ENCODE assay signal across 2 cellular contexts in the genomic region with DNA sequence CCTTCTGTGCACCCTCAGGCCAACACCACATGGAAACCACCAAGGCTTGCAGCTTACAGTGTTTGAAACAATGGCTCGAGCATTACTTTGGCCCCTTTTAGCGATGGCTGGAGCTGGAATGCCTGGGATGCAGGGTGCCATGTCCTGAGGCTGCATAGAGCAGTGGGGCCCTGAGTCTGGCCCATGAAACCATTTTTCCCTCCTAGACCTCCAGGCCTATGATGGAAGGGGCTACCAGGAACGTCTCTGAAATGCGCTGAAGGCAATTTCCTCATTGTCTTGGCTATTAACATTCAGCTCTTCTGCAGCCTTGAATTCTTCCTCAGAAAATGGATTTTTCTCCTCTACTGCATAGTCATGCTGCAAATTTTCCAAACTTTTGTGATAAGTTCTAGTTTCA.
A peak's percentile ranks its signal among the peaks of the same experiment; 100 is the strongest.
TF ChIP-seq lines count a peak whose summit lies in the region.

No MANE protein-coding gene starts in this region.

TF ChIP-seq in HEK293, 187 proteins besides CTCF, POLR2A, EP300 and RAD21:
- no peak for TF ChIP-seq GLIS2 (tag by site-specific recombination; IDR thresholded peaks at IDR 0.05)
- TF ChIP-seq, protein P1, sequence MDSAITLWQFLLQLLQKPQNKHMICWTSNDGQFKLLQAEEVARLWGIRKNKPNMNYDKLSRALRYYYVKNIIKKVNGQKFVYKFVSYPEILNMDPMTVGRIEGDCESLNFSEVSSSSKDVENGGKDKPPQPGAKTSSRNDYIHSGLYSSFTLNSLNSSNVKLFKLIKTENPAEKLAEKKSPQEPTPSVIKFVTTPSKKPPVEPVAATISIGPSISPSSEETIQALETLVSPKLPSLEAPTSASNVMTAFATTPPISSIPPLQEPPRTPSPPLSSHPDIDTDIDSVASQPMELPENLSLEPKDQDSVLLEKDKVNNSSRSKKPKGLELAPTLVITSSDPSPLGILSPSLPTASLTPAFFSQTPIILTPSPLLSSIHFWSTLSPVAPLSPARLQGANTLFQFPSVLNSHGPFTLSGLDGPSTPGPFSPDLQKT (IDR thresholded peaks at IDR 0.05; ENCODE audit: borderline replicate concordance, low read depth, low read length) = no peak
- TF ChIP-seq GLIS1 (tag by site-specific recombination; IDR thresholded peaks at IDR 0.05) = no peak
- TF ChIP-seq ZNF585B (tag by site-specific recombination; IDR thresholded peaks at IDR 0.05) = peak; percentile 82

TF ChIP-seq in H1, 55 proteins besides CTCF, POLR2A, EP300 and RAD21:
- TF ChIP-seq NRF1 (IDR thresholded peaks at IDR 0.05; ENCODE audit: low read depth, low read length) (no peak), SIX5 (IDR thresholded peaks at IDR 0.05; ENCODE audit: low read depth, low read length) (no peak), YY1 (IDR thresholded peaks at IDR 0.05; ENCODE audit: low read depth, low read length) (no peak), CHD1 (IDR thresholded peaks at IDR 0.05; ENCODE audit: low read depth, low read length) (no peak), CBX5 (IDR thresholded peaks at IDR 0.05; ENCODE audit: low read depth, low read length) (0 out of 2 replicates have a peak, but pooled peaks have one; percentile 82), BCL11A (IDR thresholded peaks at IDR 0.05; ENCODE audit: low read depth in 2 of 2, low read length in 2 of 2) (no peak)
TF ChIP-seq in H1: peak in this region for 1.
